Comparison of ENCODE assay signal across 24 cellular contexts in genomic region chr11:105192115-105192514, GRCh38. TPM values are rescaled to one million over a fixed set of nuclear protein-coding genes. Genes with fewer than 3 reads are reported as not detected.
"Had no signal": no experiment of that assay in that cellular context is flagged by ENCODE, and none has a peak within 500 bp of the region (broad histone marks: within the 10 kb centered on the region; RNA-seq: fewer than 3 reads in every experiment).

No MANE protein-coding gene starts in this region.

- ATAC-seq: activated CD4-positive, alpha-beta T cell treated with anti-CD3 and anti-CD28 coated beads for 36 hours; gastrocnemius medialis; natural killer cell treated with Interleukin-12 subunit alpha and Interleukin-12 subunit beta and Interleukin-15 and Interleukin-18, amount 100 ng/mL, for 72 hours; pancreas; right cardiac atrium; upper lobe of right lung had no signal

- H3K27me3 Mint-ChIP-seq: activated B cell treated with CpG ODN at 0.5 μM for 24 hours; activated CD4-positive, alpha-beta memory T cell treated with anti-CD3 and anti-CD28 coated beads for 36 hours; activated CD4-positive, alpha-beta T cell treated with anti-CD3 and anti-CD28 coated beads for 36 hours; activated naive CD4-positive, alpha-beta T cell treated with anti-CD3 and anti-CD28 coated beads, Interleukin-2, amount 10 ng/mL, durations not matched to agents 7 days and 5 days; stimulated activated naive CD8-positive, alpha-beta T cell treated with anti-CD3 and anti-CD28 coated beads, Interleukin-15, Interleukin-2, amounts not matched to agents 100 ng/mL and 50 ng/mL, for 24 hours had no signal

- H3K4me1 Mint-ChIP-seq: activated B cell treated with CpG ODN at 0.5 μM for 24 hours; activated CD4-positive, alpha-beta T cell treated with anti-CD3 and anti-CD28 coated beads for 36 hours; activated naive CD4-positive, alpha-beta T cell treated with anti-CD3 and anti-CD28 coated beads, Interleukin-2, amount 10 ng/mL, durations not matched to agents 7 days and 5 days had no signal

- H3K36me3 Mint-ChIP-seq: activated CD4-positive, alpha-beta memory T cell treated with anti-CD3 and anti-CD28 coated beads for 36 hours; activated naive CD4-positive, alpha-beta T cell treated with anti-CD3 and anti-CD28 coated beads, Interleukin-2, amount 10 ng/mL, durations not matched to agents 7 days and 5 days; natural killer cell treated with Interleukin-12 subunit alpha and Interleukin-12 subunit beta and Interleukin-15 and Interleukin-18, amount 100 ng/mL, for 72 hours had no signal

- DNase-seq: activated B cell treated with CpG ODN at 0.5 μM for 24 hours; activated CD4-positive, alpha-beta memory T cell treated with anti-CD3 and anti-CD28 coated beads for 36 hours; activated CD4-positive, alpha-beta T cell treated with anti-CD3 and anti-CD28 coated beads for 36 hours; activated effector memory CD4-positive, alpha-beta T cell treated with Interleukin-2 at 50 U/mL for 16 hours; activated naive CD4-positive, alpha-beta T cell treated with anti-CD3 and anti-CD28 coated beads, Interleukin-2, amount 10 ng/mL, durations not matched to agents 7 days and 5 days; activated T-cell treated with anti-CD3 and anti-CD28 coated beads, Interleukin-2, amount 50 U/mL, for 48 hours; cerebellar nuclear complex; gastrocnemius medialis; hippocampal formation; left ventricle myocardium inferior; mammary epithelial cell; midbrain; pancreas; right cardiac atrium; stimulated activated CD4-positive, alpha-beta T cell treated with anti-CD3 and anti-CD28 coated beads, Interleukin-1b, Interleukin-23, amount 100 ng/mL, for 48 hours; substantia nigra; thyroid gland; upper lobe of right lung had no signal

- H3K9me3 Mint-ChIP-seq: activated B cell treated with CpG ODN at 0.5 μM for 24 hours; activated CD4-positive, alpha-beta memory T cell treated with anti-CD3 and anti-CD28 coated beads for 36 hours; activated naive CD4-positive, alpha-beta T cell treated with anti-CD3 and anti-CD28 coated beads, Interleukin-2, amount 10 ng/mL, durations not matched to agents 7 days and 5 days; stimulated activated naive CD8-positive, alpha-beta T cell treated with anti-CD3 and anti-CD28 coated beads, Interleukin-15, Interleukin-2, amounts not matched to agents 100 ng/mL and 50 ng/mL, for 24 hours; T-helper 2 cell treated with Interferon-gamma antibody and Interleukin-4, amounts not matched to agents 5 μg/mL and 100 μg/mL, for 36 hours had no signal

- H3K4me3 Mint-ChIP-seq: activated B cell treated with CpG ODN at 0.5 μM for 24 hours; activated CD4-positive, alpha-beta memory T cell treated with anti-CD3 and anti-CD28 coated beads for 36 hours; activated CD4-positive, alpha-beta T cell treated with anti-CD3 and anti-CD28 coated beads for 36 hours; activated naive CD4-positive, alpha-beta T cell treated with anti-CD3 and anti-CD28 coated beads, Interleukin-2, amount 10 ng/mL, durations not matched to agents 7 days and 5 days; natural killer cell treated with Interleukin-12 subunit alpha and Interleukin-12 subunit beta and Interleukin-15 and Interleukin-18, amount 100 ng/mL, for 72 hours; stimulated activated naive CD8-positive, alpha-beta T cell treated with anti-CD3 and anti-CD28 coated beads, Interleukin-15, Interleukin-2, amounts not matched to agents 100 ng/mL and 50 ng/mL, for 24 hours; T-helper 2 cell treated with Interferon-gamma antibody and Interleukin-4, amounts not matched to agents 5 μg/mL and 100 μg/mL, for 36 hours had no signal

- H3K27ac Mint-ChIP-seq: activated B cell treated with CpG ODN at 0.5 μM for 24 hours; activated CD4-positive, alpha-beta memory T cell treated with anti-CD3 and anti-CD28 coated beads for 36 hours; activated CD4-positive, alpha-beta T cell treated with anti-CD3 and anti-CD28 coated beads for 36 hours; activated naive CD4-positive, alpha-beta T cell treated with anti-CD3 and anti-CD28 coated beads, Interleukin-2, amount 10 ng/mL, durations not matched to agents 7 days and 5 days; natural killer cell treated with Interleukin-12 subunit alpha and Interleukin-12 subunit beta and Interleukin-15 and Interleukin-18, amount 100 ng/mL, for 72 hours; stimulated activated naive CD8-positive, alpha-beta T cell treated with anti-CD3 and anti-CD28 coated beads, Interleukin-15, Interleukin-2, amounts not matched to agents 100 ng/mL and 50 ng/mL, for 24 hours; T-helper 2 cell treated with Interferon-gamma antibody and Interleukin-4, amounts not matched to agents 5 μg/mL and 100 μg/mL, for 36 hours had no signal

RNA-seq across cellular contexts. Expression of gene CARD18, which starts 52.5 kb away (rescaled TPM):
- total RNA-seq: activated B cell treated with CpG ODN at 0.5 μM for 24 hours; activated CD4-positive, alpha-beta memory T cell treated with anti-CD3 and anti-CD28 coated beads for 36 hours; activated CD4-positive, alpha-beta T cell treated with anti-CD3 and anti-CD28 coated beads for 36 hours; esophagus muscularis mucosa; gastrocnemius medialis; natural killer cell treated with Interleukin-12 subunit alpha and Interleukin-12 subunit beta and Interleukin-15 and Interleukin-18, amount 100 ng/mL, for 72 hours; pancreas; pulmonary artery endothelial cell; right cardiac atrium; skeletal muscle tissue; thyroid gland; upper lobe of right lung had no signal
- polyA plus RNA-seq: right cardiac atrium had no signal
